Comparison of ENCODE assay signal across 27 cellular contexts in genomic region chr13:98779695-98780094, GRCh38.
"Had no signal": no experiment of that assay in that cellular context is flagged by ENCODE, and none has a peak within 500 bp of the region (broad histone marks: within the 10 kb centered on the region; RNA-seq: fewer than 3 reads in every experiment).

No MANE protein-coding gene starts in this region.

- H3K27ac ChIP-seq: stomach, suprapubic skin, testis, thoracic aorta, thyroid gland, tibial artery, tibial nerve, transverse colon, upper lobe of left lung, upper lobe of right lung, uterus, vagina had no signal

- H3K9me3 Mint-ChIP-seq: stimulated activated effector memory CD8-positive, alpha-beta T cell treated with anti-CD3 and anti-CD28 coated beads, Interleukin-12 subunit alpha, Interleukin-12 subunit beta, amount 100 ng/mL, for 72 hours; stimulated activated naive CD8-positive, alpha-beta T cell treated with anti-CD3 and anti-CD28 coated beads, Interleukin-15, amount 100 ng/mL, for 72 hours; stimulated activated naive CD8-positive, alpha-beta T cell treated with anti-CD3 and anti-CD28 coated beads, Interleukin-15, Interleukin-2, amounts not matched to agents 100 ng/mL and 50 ng/mL, for 24 hours; type B pancreatic cell had no signal

- H3K27ac Mint-ChIP-seq: stimulated activated effector memory CD8-positive, alpha-beta T cell treated with anti-CD3 and anti-CD28 coated beads, Interleukin-12 subunit alpha, Interleukin-12 subunit beta, amount 100 ng/mL, for 72 hours; stimulated activated memory B cell treated with anti-CD40 and anti-IgM and Interleukin-4, amounts not matched to agents 10 μg/mL and 1 μg/mL and 100 μg/mL, for 72 hours; stimulated activated naive B cell treated with anti-CD40 and anti-IgM and Interleukin-4, amounts not matched to agents 10 μg/mL and 1 μg/mL and 100 μg/mL, for 72 hours; stimulated activated naive CD8-positive, alpha-beta T cell treated with anti-CD3 and anti-CD28 coated beads, Interleukin-15, amount 100 ng/mL, for 72 hours; stimulated activated naive CD8-positive, alpha-beta T cell treated with anti-CD3 and anti-CD28 coated beads, Interleukin-15, Interleukin-2, amounts not matched to agents 100 ng/mL and 50 ng/mL, for 24 hours; type B pancreatic cell had no signal

- H3K36me3 ChIP-seq: stomach, suprapubic skin, thoracic aorta, thyroid gland, tibial artery, tibial nerve, transverse colon, upper lobe of left lung, upper lobe of right lung, uterus, vagina had no signal

- H3K4me3 Mint-ChIP-seq: stimulated activated effector memory CD8-positive, alpha-beta T cell treated with anti-CD3 and anti-CD28 coated beads, Interleukin-12 subunit alpha, Interleukin-12 subunit beta, amount 100 ng/mL, for 72 hours; stimulated activated memory B cell treated with anti-CD40 and anti-IgM and Interleukin-4, amounts not matched to agents 10 μg/mL and 1 μg/mL and 100 μg/mL, for 72 hours; stimulated activated naive B cell treated with anti-CD40 and anti-IgM and Interleukin-4, amounts not matched to agents 10 μg/mL and 1 μg/mL and 100 μg/mL, for 72 hours; stimulated activated naive CD8-positive, alpha-beta T cell treated with anti-CD3 and anti-CD28 coated beads, Interleukin-15, amount 100 ng/mL, for 72 hours; stimulated activated naive CD8-positive, alpha-beta T cell treated with anti-CD3 and anti-CD28 coated beads, Interleukin-15, Interleukin-2, amounts not matched to agents 100 ng/mL and 50 ng/mL, for 24 hours; type B pancreatic cell had no signal

- H3K27me3 ChIP-seq: stomach, testis, thyroid gland, tibial nerve, transverse colon, upper lobe of left lung, upper lobe of right lung, uterus, vagina had no signal

- DNase-seq: stimulated activated CD4-positive, alpha-beta T cell treated with anti-CD3 and anti-CD28 coated beads, Interleukin-2, amount 100 ng/mL, for 48 hours; stimulated activated CD4-positive, alpha-beta T cell treated with anti-CD3 and anti-CD28 coated beads, Interleukin-4, amount 100 ng/mL, for 1 hour; stimulated activated CD4-positive, alpha-beta T cell treated with anti-CD3 and anti-CD28 coated beads, Interleukin-4, amount 100 ng/mL, for 24 hours; stimulated activated CD4-positive, alpha-beta T cell treated with anti-CD3 and anti-CD28 coated beads, Interleukin-4, amount 100 ng/mL, for 4 hours; stimulated activated CD8-positive, alpha-beta memory T cell treated with anti-CD3 and anti-CD28 coated beads, Interleukin-4, amount 100 ng/mL, for 48 hours; stimulated activated naive B cell treated with anti-CD40 and anti-IgM and Interleukin-4, amounts not matched to agents 10 μg/mL and 1 μg/mL and 100 μg/mL, for 72 hours; stimulated activated naive CD4-positive, alpha-beta T cell; stimulated activated naive CD4-positive, alpha-beta T cell treated with Interleukin-2 at 50 U/mL for 16 hours; stimulated activated naive CD8-positive, alpha-beta T cell treated with anti-CD3 and anti-CD28 coated beads, Interleukin-15, amount 100 ng/mL, for 72 hours; stimulated activated naive CD8-positive, alpha-beta T cell treated with anti-CD3 and anti-CD28 coated beads, Interleukin-15, Interleukin-2, amounts not matched to agents 100 U/mL and 50 U/mL, for 24 hours; stomach; substantia nigra; testis; thyroid gland; tibial artery; transverse colon; upper lobe of left lung; upper lobe of right lung; uterus had no signal

- H3K36me3 Mint-ChIP-seq: stimulated activated effector memory CD8-positive, alpha-beta T cell treated with anti-CD3 and anti-CD28 coated beads, Interleukin-12 subunit alpha, Interleukin-12 subunit beta, amount 100 ng/mL, for 72 hours; stimulated activated memory B cell treated with anti-CD40 and anti-IgM and Interleukin-4, amounts not matched to agents 10 μg/mL and 1 μg/mL and 100 μg/mL, for 72 hours; stimulated activated naive B cell treated with anti-CD40 and anti-IgM and Interleukin-4, amounts not matched to agents 10 μg/mL and 1 μg/mL and 100 μg/mL, for 72 hours; type B pancreatic cell had no signal

- H3K9me3 ChIP-seq: stomach, suprapubic skin, testis, thoracic aorta, thyroid gland, tibial artery, tibial nerve, transverse colon, upper lobe of left lung, upper lobe of right lung, uterus, vagina had no signal

- ATAC-seq: stimulated activated effector memory CD8-positive, alpha-beta T cell treated with anti-CD3 and anti-CD28 coated beads, Interleukin-12 subunit alpha, Interleukin-12 subunit beta, amount 100 ng/mL, for 72 hours; stimulated activated memory B cell treated with anti-CD40 and anti-IgM and Interleukin-4, amounts not matched to agents 10 μg/mL and 1 μg/mL and 100 μg/mL, for 72 hours; stimulated activated naive B cell treated with anti-CD40 and anti-IgM and Interleukin-4, amounts not matched to agents 10 μg/mL and 1 μg/mL and 100 μg/mL, for 72 hours; stimulated activated naive CD8-positive, alpha-beta T cell treated with anti-CD3 and anti-CD28 coated beads, Interleukin-15, amount 100 ng/mL, for 72 hours; stimulated activated naive CD8-positive, alpha-beta T cell treated with anti-CD3 and anti-CD28 coated beads, Interleukin-15, Interleukin-2, amounts not matched to agents 100 U/mL and 50 U/mL, for 24 hours; upper lobe of right lung had no signal

- H3K4me3 ChIP-seq: stomach, suprapubic skin, testis, thoracic aorta, thyroid gland, tibial artery, tibial nerve, transverse colon, upper lobe of left lung, upper lobe of right lung, uterus, vagina had no signal

- H3K4me1 Mint-ChIP-seq: stimulated activated effector memory CD8-positive, alpha-beta T cell treated with anti-CD3 and anti-CD28 coated beads, Interleukin-12 subunit alpha, Interleukin-12 subunit beta, amount 100 ng/mL, for 72 hours; stimulated activated memory B cell treated with anti-CD40 and anti-IgM and Interleukin-4, amounts not matched to agents 10 μg/mL and 1 μg/mL and 100 μg/mL, for 72 hours; stimulated activated naive B cell treated with anti-CD40 and anti-IgM and Interleukin-4, amounts not matched to agents 10 μg/mL and 1 μg/mL and 100 μg/mL, for 72 hours; stimulated activated naive CD8-positive, alpha-beta T cell treated with anti-CD3 and anti-CD28 coated beads, Interleukin-15, amount 100 ng/mL, for 72 hours had no signal

- H3K4me1 ChIP-seq: stomach, suprapubic skin, testis, thyroid gland, tibial artery, tibial nerve, transverse colon, upper lobe of left lung, upper lobe of right lung, uterus, vagina had no signal
